In the genomic region with DNA sequence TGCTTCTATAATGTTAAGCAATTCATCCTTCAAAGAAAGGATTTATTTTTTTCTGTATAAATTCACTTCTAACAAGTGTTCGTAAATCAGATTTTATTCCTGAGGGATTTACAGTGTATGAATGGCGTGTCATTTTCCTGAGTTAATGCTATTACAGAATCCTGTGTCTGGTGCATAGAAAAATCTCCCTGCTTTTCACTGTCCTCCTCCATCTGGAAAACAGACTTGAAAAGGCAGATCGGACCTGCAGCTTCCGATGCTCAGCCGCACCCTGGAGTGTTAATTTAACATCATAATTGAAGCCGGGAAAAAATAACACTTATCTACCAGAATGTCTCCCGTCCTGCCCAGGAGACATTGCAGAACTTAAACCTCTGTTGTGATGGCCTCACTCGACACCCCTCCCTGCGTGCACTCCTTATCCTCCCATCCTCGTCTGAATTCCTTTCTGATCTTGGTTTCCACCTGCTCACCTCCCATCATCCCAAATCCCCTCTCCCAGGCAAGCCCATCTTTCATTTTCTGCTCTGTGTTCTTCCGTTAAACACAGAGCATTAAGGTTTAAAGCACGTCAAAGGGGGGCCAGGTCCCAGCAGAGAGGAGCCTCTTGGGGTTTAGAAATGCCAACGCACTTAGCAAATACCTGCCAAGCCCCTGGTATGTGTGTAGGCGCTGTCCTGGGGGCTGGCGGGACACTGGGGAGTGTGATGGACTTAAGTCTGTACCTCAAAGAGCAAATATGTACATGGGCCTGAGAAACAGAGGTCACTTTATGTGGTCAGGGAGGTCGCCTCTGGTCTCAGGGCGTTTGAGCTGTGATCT, we compare ENCODE assay signal across 15 cellular contexts.
"Had no signal": no experiment of that assay in that cellular context is flagged by ENCODE, and none has a peak within 500 bp of the region (broad histone marks: within the 10 kb centered on the region; RNA-seq: fewer than 3 reads in every experiment).

No MANE protein-coding gene starts in this region.

- H3K4me3 ChIP-seq: adrenal gland, gastrocnemius medialis, transverse colon had no signal

- DNase-seq: activated CD4-positive, alpha-beta memory T cell treated with anti-CD3 and anti-CD28 coated beads, Interleukin-2, amount 10 ng/mL, durations not matched to agents 7 days and 5 days; activated CD8-positive, alpha-beta memory T cell treated with anti-CD3 and anti-CD28 coated beads, Interleukin-2, amount 50 U/mL, for 4 hours; activated naive CD4-positive, alpha-beta T cell treated with anti-CD3 and anti-CD28 coated beads, Interleukin-2, amount 10 ng/mL, durations not matched to agents 7 days and 5 days; adrenal gland; caudate nucleus; cortex of kidney; effector CD8-positive, alpha-beta T cell; gastrocnemius medialis; right cardiac atrium; stimulated activated CD4-positive, alpha-beta T cell treated with anti-CD3 and anti-CD28 coated beads, Interleukin-2, amount 100 ng/mL, for 24 hours; stimulated activated naive B cell treated with anti-CD40 and anti-IgM and Interleukin-4, amounts not matched to agents 10 μg/mL and 1 μg/mL and 100 μg/mL, for 72 hours; SW 1271; T1000; transverse colon had no signal

- H3K36me3 ChIP-seq: adrenal gland, gastrocnemius medialis, transverse colon had no signal

- ATAC-seq: gastrocnemius medialis, right cardiac atrium had no signal

- H3K4me3 Mint-ChIP-seq: activated CD4-positive, alpha-beta memory T cell treated with anti-CD3 and anti-CD28 coated beads, Interleukin-2, amount 10 ng/mL, durations not matched to agents 7 days and 5 days; activated naive CD4-positive, alpha-beta T cell treated with anti-CD3 and anti-CD28 coated beads, Interleukin-2, amount 10 ng/mL, durations not matched to agents 7 days and 5 days; activated T-helper 1 cell treated with anti-CD3 and anti-CD28 coated beads, Interleukin-12 subunit alpha, Interleukin-12 subunit beta, Interleukin-2, Interleukin-4 antibody, amounts not matched to agents 30 ng/mL and 10 ng/mL and 1 ng/mL, durations not matched to agents 14 hours and 24 hours and 36 hours; stimulated activated naive B cell treated with anti-CD40 and anti-IgM and Interleukin-4, amounts not matched to agents 10 μg/mL and 1 μg/mL and 100 μg/mL, for 72 hours had no signal

- H3K4me1 Mint-ChIP-seq: activated CD4-positive, alpha-beta memory T cell treated with anti-CD3 and anti-CD28 coated beads, Interleukin-2, amount 10 ng/mL, durations not matched to agents 7 days and 5 days had no signal

- H3K27me3 ChIP-seq: adrenal gland, gastrocnemius medialis, transverse colon had no signal

- H3K4me1 ChIP-seq: adrenal gland, gastrocnemius medialis, transverse colon had no signal

- H3K9me3 ChIP-seq: adrenal gland, gastrocnemius medialis, transverse colon had no signal

- H3K36me3 Mint-ChIP-seq: activated naive CD4-positive, alpha-beta T cell treated with anti-CD3 and anti-CD28 coated beads, Interleukin-2, amount 10 ng/mL, durations not matched to agents 7 days and 5 days had no signal

- H3K27me3 Mint-ChIP-seq: activated CD4-positive, alpha-beta memory T cell treated with anti-CD3 and anti-CD28 coated beads, Interleukin-2, amount 10 ng/mL, durations not matched to agents 7 days and 5 days; stimulated activated naive B cell treated with anti-CD40 and anti-IgM and Interleukin-4, amounts not matched to agents 10 μg/mL and 1 μg/mL and 100 μg/mL, for 72 hours had no signal

- H3K27ac Mint-ChIP-seq: activated CD4-positive, alpha-beta memory T cell treated with anti-CD3 and anti-CD28 coated beads, Interleukin-2, amount 10 ng/mL, durations not matched to agents 7 days and 5 days; activated naive CD4-positive, alpha-beta T cell treated with anti-CD3 and anti-CD28 coated beads, Interleukin-2, amount 10 ng/mL, durations not matched to agents 7 days and 5 days; activated T-helper 1 cell treated with anti-CD3 and anti-CD28 coated beads, Interleukin-12 subunit alpha, Interleukin-12 subunit beta, Interleukin-2, Interleukin-4 antibody, amounts not matched to agents 30 ng/mL and 10 ng/mL and 1 ng/mL, durations not matched to agents 14 hours and 24 hours and 36 hours; stimulated activated naive B cell treated with anti-CD40 and anti-IgM and Interleukin-4, amounts not matched to agents 10 μg/mL and 1 μg/mL and 100 μg/mL, for 72 hours had no signal

- H3K27ac ChIP-seq: adrenal gland, gastrocnemius medialis, transverse colon had no signal
